In the genomic region with DNA sequence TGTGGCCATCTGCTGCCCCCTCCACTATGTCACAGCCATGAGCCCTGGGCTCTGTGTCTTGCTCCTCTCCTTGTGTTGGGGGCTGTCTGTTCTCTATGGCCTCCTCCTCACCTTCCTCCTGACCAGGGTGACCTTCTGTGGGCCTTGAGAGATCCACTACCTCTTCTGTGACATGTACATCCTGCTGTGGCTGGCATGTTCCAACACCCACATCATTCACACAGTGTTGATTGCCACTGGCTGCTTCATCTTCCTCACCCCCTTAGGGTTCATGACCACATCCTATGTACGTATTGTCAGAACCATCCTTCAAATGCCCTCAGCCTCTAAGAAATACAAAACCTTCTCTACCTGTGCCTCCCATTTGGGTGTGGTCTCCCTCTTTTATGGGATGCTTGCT, we compare ENCODE assay signal across 15 cellular contexts. TPM values are rescaled to one million over a fixed set of nuclear protein-coding genes. Genes with fewer than 3 reads are reported as not detected.
"Had no signal": no experiment of that assay in that cellular context is flagged by ENCODE, and none has a peak within 500 bp of the region (broad histone marks: within the 10 kb centered on the region; RNA-seq: fewer than 3 reads in every experiment).

No MANE protein-coding gene starts in this region.

RNA-seq across cellular contexts. Expression of a gene that starts 33.6 kb away (rescaled TPM):
- total RNA-seq: activated B cell treated with CpG ODN at 0.5 μM for 24 hours; activated CD4-positive, alpha-beta memory T cell treated with anti-CD3 and anti-CD28 coated beads for 36 hours; activated CD4-positive, alpha-beta T cell treated with anti-CD3 and anti-CD28 coated beads for 36 hours; activated CD4-positive, alpha-beta T cell treated with anti-CD3 and anti-CD28 coated beads, Interleukin-2, amount 10 ng/mL, durations not matched to agents 24 days and 14 days; activated CD4-positive, alpha-beta T cell treated with anti-CD3 and anti-CD28 coated beads, Interleukin-2, amount 10 ng/mL, durations not matched to agents 7 days and 5 days; activated CD8-positive, alpha-beta memory T cell treated with anti-CD3 and anti-CD28 coated beads for 36 hours; activated CD8-positive, alpha-beta memory T cell treated with anti-CD3 and anti-CD28 coated beads, Interleukin-2, amount 10 ng/mL, durations not matched to agents 7 days and 5 days; activated CD8-positive, alpha-beta T cell treated with anti-CD3 and anti-CD28 coated beads for 36 hours; activated CD8-positive, alpha-beta T cell treated with anti-CD3 and anti-CD28 coated beads, Interleukin-2, amount 10 ng/mL, durations not matched to agents 7 days and 5 days; T-helper 1 cell treated with Interleukin-12 subunit alpha and Interleukin-12 subunit beta and Interleukin-4 antibody, amounts not matched to agents 30 ng/mL and 1 ng/mL, for 36 hours; T-helper 17 cell; T-helper 2 cell treated with Interferon-gamma antibody and Interleukin-4, amounts not matched to agents 100 ng/mL and 5 ng/mL, for 36 hours; WTC11 had no signal

RNA-seq across cellular contexts. Expression of a gene that starts 43.7 kb away (rescaled TPM):
- total RNA-seq: activated B cell treated with CpG ODN at 0.5 μM for 24 hours; activated CD4-positive, alpha-beta memory T cell treated with anti-CD3 and anti-CD28 coated beads for 36 hours; activated CD4-positive, alpha-beta memory T cell treated with anti-CD3 and anti-CD28 coated beads, Interleukin-2, amount 10 ng/mL, durations not matched to agents 7 days and 5 days; activated CD4-positive, alpha-beta T cell treated with anti-CD3 and anti-CD28 coated beads for 36 hours; activated CD4-positive, alpha-beta T cell treated with anti-CD3 and anti-CD28 coated beads, Interleukin-2, amount 10 ng/mL, durations not matched to agents 24 days and 14 days; activated CD4-positive, alpha-beta T cell treated with anti-CD3 and anti-CD28 coated beads, Interleukin-2, amount 10 ng/mL, durations not matched to agents 7 days and 5 days; activated CD8-positive, alpha-beta memory T cell treated with anti-CD3 and anti-CD28 coated beads for 36 hours; activated CD8-positive, alpha-beta memory T cell treated with anti-CD3 and anti-CD28 coated beads, Interleukin-2, amount 10 ng/mL, durations not matched to agents 7 days and 5 days; activated CD8-positive, alpha-beta T cell treated with anti-CD3 and anti-CD28 coated beads for 36 hours; activated CD8-positive, alpha-beta T cell treated with anti-CD3 and anti-CD28 coated beads, Interleukin-2, amount 10 ng/mL, durations not matched to agents 7 days and 5 days; T-cell; T-helper 1 cell treated with Interleukin-12 subunit alpha and Interleukin-12 subunit beta and Interleukin-4 antibody, amounts not matched to agents 30 ng/mL and 1 ng/mL, for 36 hours; T-helper 17 cell; T-helper 2 cell treated with Interferon-gamma antibody and Interleukin-4, amounts not matched to agents 100 ng/mL and 5 ng/mL, for 36 hours; WTC11 had no signal

RNA-seq across cellular contexts. Expression of a gene that starts 57.1 kb away (rescaled TPM):
- total RNA-seq: T-helper 17 cell, WTC11 had no signal
